ENCODE assay signal across 17 cellular contexts in genomic region chr15:38961886-38962285, GRCh38.
DNase-seq lines count a peak whose midpoint lies in the region; ATAC-seq, FAIRE-seq and TF ChIP-seq lines count a peak whose summit lies in the region.
"Had no signal": no experiment of that assay in that cellular context is flagged by ENCODE, and none has a peak within 500 bp of the region (broad histone marks: within the 10 kb centered on the region; RNA-seq: fewer than 3 reads in every experiment).

No MANE protein-coding gene starts in this region.

- POLR2A ChIA-PET in SK-N-SH (lab: Yijun Ruan, JAX) = no interaction called here

- H3K9me2 ChIP-seq in SK-N-SH = no peaks in the 10 kb centered on the region

- TF ChIP-seq EP300 in SK-N-SH (IDR thresholded peaks at IDR 0.05; ENCODE audit: borderline replicate concordance in 1 of 2, low read depth in 1 of 2, low read length in 1 of 2) = no peak
- TF ChIP-seq EP300 in tibial nerve (IDR thresholded peaks at IDR 0.05) = no peak
- no peak for TF ChIP-seq EP300 in sigmoid colon (IDR thresholded peaks at IDR 0.05)
- TF ChIP-seq EP300 in suprapubic skin (IDR thresholded peaks at IDR 0.05) = no peak

- H2AFZ ChIP-seq in SK-N-SH (ENCODE audit: low read depth) = no peak overlapping the region

- H3K4me1 ChIP-seq in SK-N-SH (ENCODE audit: control insufficient read depth in 1 of 2, insufficient read depth in 2 of 2, low read depth in 1 of 2, low read length in 1 of 2) = peaks cover 0 to 7% of the 10 kb centered on the region in 2 experiments; a peak in 2 of 4 replicates
- H3K4me1 ChIP-seq in prostate gland (replicated peaks) = no peaks in the 10 kb centered on the region
- no peaks in the 10 kb centered on the region for H3K4me1 ChIP-seq in tibial nerve
- peaks cover 0 to 7% (median 0%) of the 10 kb centered on the region in 4 donors for H3K4me1 ChIP-seq in sigmoid colon
- H3K4me1 ChIP-seq in suprapubic skin = no peaks in the 10 kb centered on the region

- TF ChIP-seq POLR2A in prostate gland (IDR thresholded peaks at IDR 0.05) = no peak
- no peak for TF ChIP-seq POLR2A in tibial nerve (IDR thresholded peaks at IDR 0.05)
- no peak for TF ChIP-seq POLR2A in sigmoid colon (IDR thresholded peaks at IDR 0.05)
- no peak for TF ChIP-seq POLR2A in suprapubic skin (IDR thresholded peaks at IDR 0.05)

- H3K79me2 ChIP-seq in SK-N-SH (ENCODE audit: insufficient read depth) = no peaks in the 10 kb centered on the region

- TF ChIP-seq CTCF in SK-N-SH (IDR thresholded peaks at IDR 0.05) (no peak), fibroblast of villous mesenchyme (IDR thresholded peaks at IDR 0.05; ENCODE audit: insufficient read depth, low read depth, low read length) (no peak), prostate gland (IDR thresholded peaks at IDR 0.05) (no peak), tibial nerve (IDR thresholded peaks at IDR 0.05) (no peak), sigmoid colon (IDR thresholded peaks at IDR 0.05) (no peak), suprapubic skin (IDR thresholded peaks at IDR 0.05) (no peak)

- no peak overlapping the region for H3K4me3 ChIP-seq in SK-N-SH (ENCODE audit: low read depth in 2 of 2, low read length in 1 of 2)
- H3K4me3 ChIP-seq in fibroblast of villous mesenchyme (ENCODE audit: low read depth, low read length) = no peak overlapping the region
- H3K4me3 ChIP-seq in prostate gland = no peak overlapping the region
- no peak overlapping the region for H3K4me3 ChIP-seq in tibial nerve
- H3K4me3 ChIP-seq in sigmoid colon = no peak overlapping the region
- no peak overlapping the region for H3K4me3 ChIP-seq in suprapubic skin

- WGBS in SK-N-SH (ENCODE audit: low lambda C conversion rate) = 88% methylated on average over 2 of the region's 2 CpGs
- 51% methylated on average over 2 of the region's 2 CpGs for WGBS in prostate gland
- WGBS in tibial nerve, 2 donors = 39 to 50% methylated on average over 2 of the region's 2 CpGs
- WGBS in sigmoid colon, 2 donors = 72 to 94% methylated on average over 2 of the region's 2 CpGs
- 57% methylated on average over 2 of the region's 2 CpGs for WGBS in suprapubic skin

- no peak overlapping the region for H3K4me2 ChIP-seq in SK-N-SH

- no peak for DNase-seq in SK-N-SH
- DNase-seq in fibroblast of villous mesenchyme (ENCODE audit: low read depth) = peak; percentile 1
- DNase-seq in prostate gland (ENCODE audit: low spot score) = no peak
- no peak for DNase-seq in tibial nerve (ENCODE audit: low spot score in 2 of 2)
- DNase-seq in sigmoid colon = no peak
- no peak for DNase-seq in suprapubic skin (ENCODE audit: low spot score in 2 of 2)
- DNase-seq: COR-L47, DMS153, HCEC 1CT, MV-4-11, NCI-H1436 treated with DMSO at 0.1 percent for 48 hours, NCI-H2081, NCI-H526 had no signal

- no peaks in the 10 kb centered on the region for H4K20me1 ChIP-seq in SK-N-SH (ENCODE audit: insufficient read depth)

- H3K27ac ChIP-seq in SK-N-SH (ENCODE audit: low read depth in 2 of 2, low read length in 1 of 2) = peak overlapping the region in 1 of 2 experiments; percentile 61; a peak in 2 of 4 replicates
- no peak overlapping the region for H3K27ac ChIP-seq in prostate gland
- H3K27ac ChIP-seq in tibial nerve = no peak overlapping the region
- H3K27ac ChIP-seq in sigmoid colon = no peak overlapping the region
- H3K27ac ChIP-seq in suprapubic skin = no peak overlapping the region
- H3K27ac ChIP-seq: 22Rv1 had no signal

- H3K9me3 ChIP-seq in SK-N-SH (no peaks in the 10 kb centered on the region), prostate gland (no peaks in the 10 kb centered on the region), tibial nerve (no peaks in the 10 kb centered on the region), sigmoid colon (no peaks in the 10 kb centered on the region), suprapubic skin (no peaks in the 10 kb centered on the region)

- CTCF ChIA-PET in SK-N-SH (lab: Yijun Ruan, JAX) = interaction anchor here (1.3 kb wide), 1 partner anchor 8 kb away, joined by 4 read pairs; no protein-coding TSS in a partner anchor

- no peak for TF ChIP-seq RAD21 in SK-N-SH (IDR thresholded peaks at IDR 0.05; ENCODE audit: low read length)

- intact Hi-C loops in prostate gland (cut with DNase I) (no loop called here), sigmoid colon (cut with DNase I) (no loop called here)

- peak; percentile 58; the same call in 2 of the 3 replicates for ATAC-seq in SK-N-SH treated with all-trans-retinoic acid at 6 μM for 48 hours

- no peaks in the 10 kb centered on the region for H3K36me3 ChIP-seq in SK-N-SH (replicated peaks in 1 of 2; ENCODE audit: control insufficient read depth in 1 of 2, insufficient read depth in 2 of 2, low read length in 1 of 2)
- H3K36me3 ChIP-seq in prostate gland = no peaks in the 10 kb centered on the region
- H3K36me3 ChIP-seq in tibial nerve = no peaks in the 10 kb centered on the region
- no peaks in the 10 kb centered on the region for H3K36me3 ChIP-seq in sigmoid colon
- H3K36me3 ChIP-seq in suprapubic skin = no peaks in the 10 kb centered on the region

- H3K27me3 ChIP-seq in SK-N-SH (ENCODE audit: insufficient read depth) = no peaks in the 10 kb centered on the region
- H3K27me3 ChIP-seq in prostate gland (replicated peaks; ENCODE audit: insufficient read depth) = no peaks in the 10 kb centered on the region
- no peaks in the 10 kb centered on the region for H3K27me3 ChIP-seq in tibial nerve
- H3K27me3 ChIP-seq in sigmoid colon = no peaks in the 10 kb centered on the region
- no peaks in the 10 kb centered on the region for H3K27me3 ChIP-seq in suprapubic skin

- H3F3A ChIP-seq in SK-N-SH (replicated peaks; ENCODE audit: insufficient read depth) = no peaks in the 10 kb centered on the region

- H3K9ac ChIP-seq in SK-N-SH = no peak overlapping the region

- FAIRE-seq in endometrium (lab: Jason Lieb, UNC) = peak; percentile 60
- FAIRE-seq: GM18507 had no signal

TF ChIP-seq in SK-N-SH treated with all-trans-retinoic acid at 6 μM for 48 hours, 23 proteins besides CTCF, POLR2A, EP300 and RAD21:
- TF ChIP-seq ISL1 (CRISPR knock-in tag; IDR thresholded peaks at IDR 0.05) = peak; percentile 28; the same call in 1 of the 2 replicates
- no peak for TF ChIP-seq BACH2 (CRISPR knock-in tag; IDR thresholded peaks at IDR 0.05; ENCODE audit: borderline replicate concordance)

TF ChIP-seq in SK-N-SH, 30 proteins besides CTCF, POLR2A, EP300 and RAD21:
- no peak for TF ChIP-seq TCF12 (IDR thresholded peaks at IDR 0.05)
- no peak for TF ChIP-seq TAF1 (IDR thresholded peaks at IDR 0.05; ENCODE audit: borderline replicate concordance, low read depth, low read length)
- TF ChIP-seq GABPA (IDR thresholded peaks at IDR 0.05; ENCODE audit: low read depth) = no peak
- TF ChIP-seq FOSL2 (IDR thresholded peaks at IDR 0.05; ENCODE audit: borderline replicate concordance, low read depth) = no peak
- TF ChIP-seq MEF2A (IDR thresholded peaks at IDR 0.05; ENCODE audit: borderline replicate concordance, low read depth) = no peak
- no peak for TF ChIP-seq JUND (IDR thresholded peaks at IDR 0.05)
- TF ChIP-seq REST (IDR thresholded peaks at IDR 0.05; ENCODE audit: low read depth, low read length) = no peak
- no peak for TF ChIP-seq FOXM1 (IDR thresholded peaks at IDR 0.05; ENCODE audit: low read depth)
- no peak for TF ChIP-seq ZBTB33 (IDR thresholded peaks at IDR 0.05; ENCODE audit: borderline replicate concordance, low read depth)
- no peak for TF ChIP-seq RFX5 (IDR thresholded peaks at IDR 0.05; ENCODE audit: low read length)
- TF ChIP-seq GATA2 (CRISPR knock-in tag; IDR thresholded peaks at IDR 0.05) = no peak
- TF ChIP-seq MXI1 (IDR thresholded peaks at IDR 0.05; ENCODE audit: low read depth, low read length) = no peak
